9 cellular contexts compared by ENCODE assay signal in genomic region chr4:9762823-9763475, GRCh38. TPM values are rescaled to one million over a fixed set of nuclear protein-coding genes. Genes with fewer than 3 reads are reported as not detected.
DNase-seq lines count a peak whose midpoint lies in the region; ATAC-seq, FAIRE-seq and TF ChIP-seq lines count a peak whose summit lies in the region.
"Had no signal": no experiment of that assay in that cellular context is flagged by ENCODE, and none has a peak within 500 bp of the region (broad histone marks: within the 10 kb centered on the region; RNA-seq: fewer than 3 reads in every experiment).

No MANE protein-coding gene starts in this region.

- H3K9me3 ChIP-seq in psoas muscle, result no peaks in the 10 kb centered on the region
- H3K9me3 ChIP-seq: SJSA1 had no signal

- POLR2A ChIA-PET in activated CD8-positive, alpha-beta T cell treated with anti-CD3 and anti-CD28 coated beads for 36 hours (lab: Charles Lee), result no interaction called here

- no peaks in the 10 kb centered on the region for H3K36me3 ChIP-seq in psoas muscle (ENCODE audit: insufficient read depth in 1 of 2, low read depth in 1 of 2)
- H3K36me3 ChIP-seq: SJSA1 had no signal

- H3K27me3 ChIP-seq in psoas muscle (ENCODE audit: insufficient read depth in 3 of 3, low read length in 2 of 3), result peaks cover 0 to 17% (median 0%) of the 10 kb centered on the region in 3 donors
- H3K27me3 ChIP-seq: SJSA1 had no signal

- no peak overlapping the region for H3K27ac ChIP-seq in psoas muscle
- H3K27ac ChIP-seq: SJSA1 had no signal

- CTCF ChIA-PET in activated CD8-positive, alpha-beta T cell treated with anti-CD3 and anti-CD28 coated beads for 36 hours (lab: Charles Lee), result interaction anchor here (1.1 to 4.1 kb wide), 3 partner anchors 251 to 257 kb away, joined by 3 to 55 read pairs (median 4); no protein-coding TSS in a partner anchor

- intact Hi-C loops in CD14-positive monocyte (cut with micrococcal nuclease), result loop anchor here in 1 of 2 donors (5.0 kb wide), 1 partner anchor 304 kb away; no protein-coding TSS in a partner anchor
- intact Hi-C loops in activated CD8-positive, alpha-beta T cell treated with anti-CD3 and anti-CD28 coated beads for 36 hours (cut with micrococcal nuclease), result no loop called here
- intact Hi-C loops in psoas muscle (cut with DNase I), result loop anchor here (2.0 to 10.0 kb wide), 6 partner anchors 162 to 642 kb away; no protein-coding TSS in a partner anchor

- peaks cover 0 to 13% (median 8%) of the 10 kb centered on the region in 3 donors for H3K27me3 Mint-ChIP-seq in CD14-positive monocyte (ENCODE audit: low read depth in 3 of 3)
- peaks cover 16% of the 10 kb centered on the region for H3K27me3 Mint-ChIP-seq in activated CD8-positive, alpha-beta T cell treated with anti-CD3 and anti-CD28 coated beads for 36 hours

- 31 to 37% (median 34%) methylated on average over 11 of the region's 11 CpGs for WGBS in psoas muscle, 3 donors

- H3K4me1 ChIP-seq in psoas muscle, result no peaks in the 10 kb centered on the region
- H3K4me1 ChIP-seq: SJSA1 had no signal

- H3K4me1 Mint-ChIP-seq in CD14-positive monocyte, result peaks cover 6% of the 10 kb centered on the region
- H3K4me1 Mint-ChIP-seq in activated CD8-positive, alpha-beta T cell treated with anti-CD3 and anti-CD28 coated beads for 36 hours (ENCODE audit: low read depth), result no peaks in the 10 kb centered on the region

- peaks cover 0 to 3% (median 0%) of the 10 kb centered on the region in 7 donors for H3K9me3 Mint-ChIP-seq in CD14-positive monocyte
- H3K9me3 Mint-ChIP-seq in activated CD8-positive, alpha-beta T cell treated with anti-CD3 and anti-CD28 coated beads for 36 hours, result no peaks in the 10 kb centered on the region

- H3K36me3 Mint-ChIP-seq in CD14-positive monocyte, result no peaks in the 10 kb centered on the region
- no peaks in the 10 kb centered on the region for H3K36me3 Mint-ChIP-seq in activated CD8-positive, alpha-beta T cell treated with anti-CD3 and anti-CD28 coated beads for 36 hours (ENCODE audit: low read depth)

- no peak overlapping the region for H3K4me3 Mint-ChIP-seq in CD14-positive monocyte
- no peak overlapping the region for H3K4me3 Mint-ChIP-seq in activated CD8-positive, alpha-beta T cell treated with anti-CD3 and anti-CD28 coated beads for 36 hours

- ATAC-seq in activated CD8-positive, alpha-beta T cell treated with anti-CD3 and anti-CD28 coated beads for 36 hours, result peak; percentile 24
- ATAC-seq in psoas muscle (no peak), GM21447 (IDR thresholded peaks at IDR 0.05; ENCODE audit: unreplicated experiment) (no peak), GM21528 (IDR thresholded peaks at IDR 0.05; ENCODE audit: low FRiP score, unreplicated experiment) (no peak)

- no peak for DNase-seq in CD14-positive monocyte (ENCODE audit: low spot score)
- DNase-seq in GM19239 (ENCODE audit: insufficient read length, low spot score), result peak; percentile 57
- DNase-seq in NCI-H2107 treated with DMSO at 0.1 percent for 48 hours (lab: John Stamatoyannopoulos, UW; ENCODE audit: unreplicated experiment), result peak; percentile 25
- DNase-seq in activated CD8-positive, alpha-beta T cell treated with anti-CD3 and anti-CD28 coated beads for 36 hours, result peak; percentile 62
- DNase-seq in glomerular endothelial cell (ENCODE audit: extremely low read depth, low read depth, low spot score), result peak; percentile 37
- DNase-seq in psoas muscle, result no peak

- TF ChIP-seq CTCF in CD14-positive monocyte (IDR thresholded peaks at IDR 0.05) (peak; percentile 65), psoas muscle (IDR thresholded peaks at IDR 0.05) (peak; percentile 63)
- TF ChIP-seq CTCF in activated CD8-positive, alpha-beta T cell treated with anti-CD3 and anti-CD28 coated beads for 36 hours (IDR thresholded peaks at IDR 0.05), result peak; percentile 47

- H3K4me3 ChIP-seq in psoas muscle, result no peak overlapping the region
- H3K4me3 ChIP-seq: SJSA1 had no signal

- H3K27ac Mint-ChIP-seq in CD14-positive monocyte, result peak overlapping the region in 1 of 7 donors; percentile 5
- no peak overlapping the region for H3K27ac Mint-ChIP-seq in activated CD8-positive, alpha-beta T cell treated with anti-CD3 and anti-CD28 coated beads for 36 hours

- FAIRE-seq in GM19239 (lab: Jason Lieb, UNC), result peak; percentile 89

RNA-seq across cellular contexts. Expression of gene DRD5, which starts 18.5 kb away (rescaled TPM):
- not detected for polyA plus RNA-seq in CD14-positive monocyte
- total RNA-seq in activated CD8-positive, alpha-beta T cell treated with anti-CD3 and anti-CD28 coated beads for 36 hours, result not detected
- total RNA-seq in glomerular endothelial cell, result not detected in 2 replicates
- total RNA-seq in psoas muscle, result not detected
- polyA plus RNA-seq in psoas muscle, result not detected
- total RNA-seq: SJSA1 had no signal

Comparison
In these comparisons a context has a peak if more than half of its experiments do, and no peak if none do; other contexts are left out.
1. DNase-seq: peak in GM19239 (single experiment), NCI-H2107 treated with DMSO at 0.1 percent for 48 hours (single experiment), activated CD8-positive, alpha-beta T cell treated with anti-CD3 and anti-CD28 coated beads for 36 hours (single experiment) and glomerular endothelial cell (single experiment); none in CD14-positive monocyte (single experiment) and psoas muscle (0 of 2).
2. Peak in every context shown above with its lines, with median percentiles within 50 percentile points of each other: CTCF ChIP-seq.